In the genomic region with DNA sequence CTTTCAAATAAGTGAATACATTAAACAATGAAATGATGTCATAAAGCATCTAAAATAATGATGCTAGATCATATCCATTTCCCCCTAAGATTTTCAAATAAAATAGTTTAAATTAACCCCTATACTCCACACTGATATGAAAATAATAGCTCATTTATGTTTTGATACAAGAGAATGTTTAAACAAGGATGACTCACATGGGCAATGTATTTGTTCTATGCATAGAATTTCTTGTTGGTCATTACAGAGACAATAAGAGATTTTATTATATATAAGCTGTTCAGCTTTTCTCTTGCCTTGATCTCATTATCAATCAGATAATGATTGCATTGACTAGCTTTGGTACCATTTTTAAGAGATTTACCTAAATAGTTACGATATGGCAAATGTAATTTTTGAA, we compare ENCODE assay signal across 21 cellular contexts.
"Had no signal": no experiment of that assay in that cellular context is flagged by ENCODE, and none has a peak within 500 bp of the region (broad histone marks: within the 10 kb centered on the region; RNA-seq: fewer than 3 reads in every experiment).

No MANE protein-coding gene starts in this region.

- DNase-seq: activated CD4-positive, alpha-beta T cell treated with anti-CD3 and anti-CD28 coated beads for 48 hours; activated CD4-positive, alpha-beta T cell treated with anti-CD3 and anti-CD28 coated beads, Interleukin-2, amount 50 U/mL, for 4 hours; activated CD4-positive, CD25-positive, alpha-beta regulatory T cell treated with anti-CD3 and anti-CD28 coated beads, Interleukin-2, amount 50 U/mL, for 72 hours; activated CD8-positive, alpha-beta memory T cell treated with anti-CD3 and anti-CD28 coated beads, Interleukin-2, amount 50 U/mL, for 48 hours; activated CD8-positive, alpha-beta T cell treated with anti-CD3 and anti-CD28 coated beads, Interleukin-2, amount 10 ng/mL, durations not matched to agents 7 days and 5 days; activated T-cell treated with anti-CD3 and anti-CD28 coated beads, Interleukin-2, amount 50 U/mL, for 1 hour; aorta; Kasumi-1; NCI-H1105 treated with DMSO at 0.1 percent for 48 hours; NCI-H1436 treated with DMSO at 0.1 percent for 48 hours; NCI-H187; NCI-H2081; NCI-H446; NCI-H524; NCI-H774; OCI-M1; SHP77; T-helper 17 cell; T-helper 9 cell had no signal

- FAIRE-seq: RCC 7860 had no signal

- ATAC-seq: activated CD8-positive, alpha-beta T cell treated with anti-CD3 and anti-CD28 coated beads, Interleukin-2, amount 10 ng/mL, durations not matched to agents 7 days and 5 days; T-helper 17 cell; WTC11 had no signal
